13 cellular contexts compared by ENCODE assay signal in the genomic region with DNA sequence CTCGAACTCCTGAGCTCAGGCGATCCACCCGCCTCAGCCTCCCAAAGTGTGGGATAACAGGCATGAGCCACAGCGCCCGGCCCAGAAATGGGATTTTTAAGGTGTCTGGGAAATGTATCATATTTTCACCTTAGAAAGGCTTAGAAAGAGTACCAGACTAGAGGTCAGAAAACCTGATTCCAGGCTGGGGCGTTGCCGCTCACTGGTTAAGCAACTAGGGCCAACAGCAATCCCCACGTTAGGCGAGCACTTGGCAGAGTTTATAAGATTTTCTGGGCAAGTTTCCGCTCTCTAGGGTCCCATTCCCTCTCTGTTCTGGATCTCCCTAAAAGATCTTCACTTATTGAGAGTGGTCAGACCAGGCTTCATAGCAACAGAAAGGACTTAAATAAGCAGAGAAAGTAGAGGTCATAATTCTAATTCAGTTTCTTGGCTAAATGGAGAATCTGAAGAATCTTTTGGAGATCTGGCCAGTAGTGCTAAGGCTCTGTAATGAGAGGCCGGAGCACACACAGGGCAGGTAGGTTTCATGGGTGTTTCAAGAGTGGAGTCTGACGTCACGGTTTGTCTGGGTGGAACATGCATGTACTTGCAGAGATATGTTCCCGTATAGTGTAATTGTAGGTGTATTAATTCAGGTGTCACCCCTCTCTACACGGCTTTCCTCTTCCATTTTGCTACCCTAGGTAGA. TPM values are rescaled to one million over a fixed set of nuclear protein-coding genes. Genes with fewer than 3 reads are reported as not detected.
DNase-seq lines count a peak whose midpoint lies in the region; ATAC-seq and TF ChIP-seq lines count a peak whose summit lies in the region.
"Had no signal": no experiment of that assay in that cellular context is flagged by ENCODE, and none has a peak within 500 bp of the region (broad histone marks: within the 10 kb centered on the region; RNA-seq: fewer than 3 reads in every experiment).

No MANE protein-coding gene starts in this region.

- no peaks in the 10 kb centered on the region for H3K79me1 ChIP-seq in H9 (ENCODE audit: insufficient read depth, low read depth, low read length, poor library complexity, severe bottlenecking)
- no peaks in the 10 kb centered on the region for H3K79me1 ChIP-seq in mesenchymal stem cell (replicated peaks; ENCODE audit: low read length, poor library complexity, severe bottlenecking)

- no peak overlapping the region for H2AFZ ChIP-seq in H9 (ENCODE audit: low read length)
- peak overlapping the region; percentile 66 for H2AFZ ChIP-seq in mammary epithelial cell (ENCODE audit: low read depth, low read length)
- H2AFZ ChIP-seq in mesenchymal stem cell (ENCODE audit: low read depth, low read length), result no peak overlapping the region

- H3K79me2 ChIP-seq in H9 (ENCODE audit: insufficient read depth, low read length), result peaks cover 4% of the 10 kb centered on the region; the same call in 1 of the 2 replicates
- H3K79me2 ChIP-seq in mammary epithelial cell (ENCODE audit: insufficient read depth, low read length), result peaks cover 17% of the 10 kb centered on the region

- in situ Hi-C loops in mammary epithelial cell (cut with MboI; ENCODE audit: low sequenced_read_pairs in 2 of 2), result loop anchor here in 1 of 2 donors (10.0 kb wide), 1 partner anchor 90 kb away; no protein-coding TSS in a partner anchor

- H3K36me3 ChIP-seq in mammary epithelial cell (ENCODE audit: insufficient read depth, low read length) (no peaks in the 10 kb centered on the region), mesenchymal stem cell (ENCODE audit: control insufficient read depth in 1 of 2, insufficient read depth in 2 of 2, low read depth in 1 of 2, low read length in 2 of 2) (peaks cover 0 to 4% of the 10 kb centered on the region in 2 experiments), stomach (no peaks in the 10 kb centered on the region)

- H3K9ac ChIP-seq in H9 (ENCODE audit: extremely low read depth, insufficient read length, low read length) (no peak overlapping the region), mammary epithelial cell (ENCODE audit: insufficient read depth, low read length) (peak overlapping the region; percentile 54), mesenchymal stem cell (ENCODE audit: low read length) (peak overlapping the region; percentile 88)

- DNase-seq in H9, result peak; percentile 23
- DNase-seq in mammary epithelial cell, result peak; percentile 94
- DNase-seq in mesenchymal stem cell, result no peak
- DNase-seq in stomach, result no peak
- DNase-seq in anterior cingulate cortex (lab: John Stamatoyannopoulos, UW), result no peak
- no peak for DNase-seq in activated T-helper 2 cell treated with anti-CD3 and anti-CD28 coated beads, Interferon-gamma antibody, Interleukin-2, Interleukin-4, amounts not matched to agents 10 μg/mL and 5 μg/mL and 100 μg/mL, durations not matched to agents 14 hours and 24 hours and 36 hours (ENCODE audit: low spot score)
- DNase-seq: Caco-2; mucosa of descending colon; NCI-H1092; NCI-H748 treated with DMSO at 0.1 percent for 48 hours; stimulated activated CD4-positive, alpha-beta T cell treated with anti-CD3 and anti-CD28 coated beads, Interleukin-4, amount 100 ng/mL, for 24 hours had no signal

- H4K5ac ChIP-seq in H9 (ENCODE audit: insufficient read length, low read depth, low read length), result no peak overlapping the region

- peaks cover 12% of the 10 kb centered on the region for H3K4me1 ChIP-seq in H9 (ENCODE audit: insufficient read depth, low read length)
- H3K4me1 ChIP-seq in mammary epithelial cell (ENCODE audit: insufficient read depth, low read length), result peaks cover 37% of the 10 kb centered on the region
- H3K4me1 ChIP-seq in mesenchymal stem cell (ENCODE audit: control insufficient read depth, insufficient read depth, low read depth, low read length), result peaks cover 6% of the 10 kb centered on the region
- peaks cover 17 to 47% (median 26%) of the 10 kb centered on the region in 4 donors for H3K4me1 ChIP-seq in stomach
- H3K4me1 ChIP-seq: Caco-2 had no signal

- H3K9me3 Mint-ChIP-seq in H9, result no peaks in the 10 kb centered on the region; a peak in 1 of 5 replicates
- no peaks in the 10 kb centered on the region for H3K9me3 Mint-ChIP-seq in activated T-helper 2 cell treated with anti-CD3 and anti-CD28 coated beads, Interferon-gamma antibody, Interleukin-2, Interleukin-4, amounts not matched to agents 10 μg/mL and 5 μg/mL and 100 μg/mL, durations not matched to agents 14 hours and 24 hours and 36 hours

- no peak overlapping the region for H3T11ph ChIP-seq in H9 (ENCODE audit: low read length)

- TF ChIP-seq CTCF in H9 (conservative IDR thresholded peaks at IDR 0.05) (no peak), mammary epithelial cell (conservative IDR thresholded peaks at IDR 0.05 in 1 of 2, IDR thresholded peaks at IDR 0.05 in 1 of 2; ENCODE audit: extremely low read depth in 1 of 2, insufficient read depth in 1 of 2, low read depth in 1 of 2, low read length in 2 of 2) (no peak), stomach (IDR thresholded peaks at IDR 0.05) (no peak)

- no peak overlapping the region for H3K18ac ChIP-seq in H9 (ENCODE audit: insufficient read length, low read depth, low read length)
- peak overlapping the region in 1 of 2 experiments; percentile 64 for H3K18ac ChIP-seq in mesenchymal stem cell (ENCODE audit: low read depth in 1 of 2, low read length in 2 of 2)

- H3K4me2 ChIP-seq in H9 (ENCODE audit: insufficient read depth, insufficient read length, low read length) (no peak overlapping the region), mammary epithelial cell (ENCODE audit: insufficient read depth, low read depth, low read length) (peak overlapping the region; percentile 42), mesenchymal stem cell (ENCODE audit: low read length, poor library complexity, severe bottlenecking) (no peak overlapping the region)

- peak overlapping the region in 2 of 3 experiments; percentile 19; a peak in 3 of 7 replicates for H3K27ac Mint-ChIP-seq in H9
- no peak overlapping the region for H3K27ac Mint-ChIP-seq in activated T-helper 2 cell treated with anti-CD3 and anti-CD28 coated beads, Interferon-gamma antibody, Interleukin-2, Interleukin-4, amounts not matched to agents 10 μg/mL and 5 μg/mL and 100 μg/mL, durations not matched to agents 14 hours and 24 hours and 36 hours

- H3K4ac ChIP-seq in H9 (ENCODE audit: low read depth, low read length), result no peak overlapping the region
- no peak overlapping the region for H3K4ac ChIP-seq in mesenchymal stem cell (ENCODE audit: low read depth in 1 of 2, low read length in 2 of 2)

- H3K4me3 ChIP-seq in mammary epithelial cell (replicated peaks in 1 of 3; ENCODE audit: insufficient read depth in 1 of 3, low read depth in 2 of 3, low read length in 3 of 3), result no peak overlapping the region
- peak overlapping the region in 1 of 2 experiments; percentile 60 for H3K4me3 ChIP-seq in mesenchymal stem cell (ENCODE audit: insufficient read depth in 1 of 2, low read depth in 1 of 2, low read length in 2 of 2)
- no peak overlapping the region for H3K4me3 ChIP-seq in stomach
- H3K4me3 ChIP-seq: mucosa of descending colon had no signal

- H3K14ac ChIP-seq in H9 (ENCODE audit: insufficient read depth, low read length) (no peak overlapping the region), mesenchymal stem cell (ENCODE audit: low read length in 2 of 2) (no peak overlapping the region)

- dilution Hi-C loops in mammary epithelial cell (cut with HindIII; ENCODE audit: low sequenced_read_pairs), result no loop called here

- no peak overlapping the region for H4K91ac ChIP-seq in H9 (ENCODE audit: insufficient read length, low read depth, low read length)
- H4K91ac ChIP-seq in mesenchymal stem cell (ENCODE audit: low read length), result no peak overlapping the region

- H3K4me3 Mint-ChIP-seq in H9, result no peak overlapping the region
- H3K4me3 Mint-ChIP-seq in activated T-helper 2 cell treated with anti-CD3 and anti-CD28 coated beads, Interferon-gamma antibody, Interleukin-2, Interleukin-4, amounts not matched to agents 10 μg/mL and 5 μg/mL and 100 μg/mL, durations not matched to agents 14 hours and 24 hours and 36 hours (ENCODE audit: low read depth), result no peak overlapping the region

- H2BK20ac ChIP-seq in H9 (ENCODE audit: low read depth, low read length, poor library complexity, severe bottlenecking), result no peak overlapping the region

- peaks cover 14% of the 10 kb centered on the region for H3K27me3 Mint-ChIP-seq in H9 (ENCODE audit: low read depth)
- H3K27me3 Mint-ChIP-seq in activated T-helper 2 cell treated with anti-CD3 and anti-CD28 coated beads, Interferon-gamma antibody, Interleukin-2, Interleukin-4, amounts not matched to agents 10 μg/mL and 5 μg/mL and 100 μg/mL, durations not matched to agents 14 hours and 24 hours and 36 hours (ENCODE audit: low read depth), result peaks cover 15% of the 10 kb centered on the region

- H2AK5ac ChIP-seq in H9 (ENCODE audit: insufficient read length, low read length) (no peak overlapping the region), mesenchymal stem cell (ENCODE audit: low read length, severe bottlenecking) (peak overlapping the region; percentile 40)

- CTCF ChIA-PET in mammary epithelial cell (lab: Charles Lee; ENCODE audit: low non-redundant PET), result interaction anchor here (0.5 kb wide), 1 partner anchor 1213 kb away, joined by 4 read pairs; no protein-coding TSS in a partner anchor

- WGBS in H9 (ENCODE audit: extremely low coverage, insufficient read length, low lambda C conversion rate), result no CpG with 5 or more reads among the region's 15 CpGs
- WGBS in mammary epithelial cell (ENCODE audit: low coverage, missing lambda C conversion rate), result 58% methylated on average over 14 of the region's 15 CpGs
- WGBS in mesenchymal stem cell, result 94% methylated on average over 14 of the region's 15 CpGs
- 60 to 88% (median 69%) methylated on average over 15 of the region's 15 CpGs for WGBS in stomach, 5 donors

- no peak for ATAC-seq in GM19328 (IDR thresholded peaks at IDR 0.05; ENCODE audit: unreplicated experiment)
- ATAC-seq in HG02840 (IDR thresholded peaks at IDR 0.05; ENCODE audit: low FRiP score, unreplicated experiment), result no peak
- ATAC-seq: mucosa of descending colon had no signal

- peaks cover 0 to 5% (median 0%) of the 10 kb centered on the region in 3 experiments; a peak in 2 of 7 replicates for H3K36me3 Mint-ChIP-seq in H9 (ENCODE audit: insufficient read depth in 1 of 3, low read depth in 3 of 3)
- peaks cover 4% of the 10 kb centered on the region for H3K36me3 Mint-ChIP-seq in activated T-helper 2 cell treated with anti-CD3 and anti-CD28 coated beads, Interferon-gamma antibody, Interleukin-2, Interleukin-4, amounts not matched to agents 10 μg/mL and 5 μg/mL and 100 μg/mL, durations not matched to agents 14 hours and 24 hours and 36 hours (ENCODE audit: low read depth)

- H2BK15ac ChIP-seq in H9 (ENCODE audit: low read depth, low read length) (no peak overlapping the region), mesenchymal stem cell (ENCODE audit: low read depth, poor library complexity, severe bottlenecking) (no peak overlapping the region)

- BruUV-seq in mammary epithelial cell (replicated peaks; lab: Mats Ljungman, UMichigan), result TSS peak; percentile 66

- intact Hi-C loops in mammary epithelial cell (cut with micrococcal nuclease) (loop anchor here (1.0 kb wide), 1 partner anchor 43 kb away; no protein-coding TSS in a partner anchor), stomach (cut with DNase I; ENCODE audit: low total_unique reads) (no loop called here)
- intact Hi-C loops in activated T-helper 2 cell treated with anti-CD3 and anti-CD28 coated beads, Interferon-gamma antibody, Interleukin-2, Interleukin-4, amounts not matched to agents 10 μg/mL and 5 μg/mL and 100 μg/mL, durations not matched to agents 14 hours and 24 hours and 36 hours (cut with micrococcal nuclease), result loop anchor here (5.0 kb wide), 3 partner anchors 217 to 857 kb away; partner anchors contain the start of gene ACAA2

- peaks cover 47 to 50% of the 10 kb centered on the region in 2 experiments for H3K4me1 Mint-ChIP-seq in H9
- peaks cover 31% of the 10 kb centered on the region for H3K4me1 Mint-ChIP-seq in activated T-helper 2 cell treated with anti-CD3 and anti-CD28 coated beads, Interferon-gamma antibody, Interleukin-2, Interleukin-4, amounts not matched to agents 10 μg/mL and 5 μg/mL and 100 μg/mL, durations not matched to agents 14 hours and 24 hours and 36 hours (ENCODE audit: low read depth)

- no peak for TF ChIP-seq POLR2A in stomach (IDR thresholded peaks at IDR 0.05)

- peaks cover 16% of the 10 kb centered on the region for H3K23me2 ChIP-seq in H9 (ENCODE audit: insufficient read length, low read depth, low read length, poor library complexity, severe bottlenecking)

- no peak for TF ChIP-seq EP300 in stomach (IDR thresholded peaks at IDR 0.05)

- H3K9me3 ChIP-seq in H9 (ENCODE audit: control insufficient read depth, low read depth, low read length) (no peaks in the 10 kb centered on the region), mammary epithelial cell (replicated peaks; ENCODE audit: insufficient read depth, low read length) (no peaks in the 10 kb centered on the region), mesenchymal stem cell (ENCODE audit: control insufficient read depth, low read length) (no peaks in the 10 kb centered on the region), stomach (no peaks in the 10 kb centered on the region)
- H3K9me3 ChIP-seq: Caco-2, mucosa of descending colon had no signal

- H2BK120ac ChIP-seq in H9 (ENCODE audit: low read depth, low read length, poor library complexity, severe bottlenecking) (no peak overlapping the region), mesenchymal stem cell (ENCODE audit: low read depth, low read length) (no peak overlapping the region)

- H3K27me3 ChIP-seq in H9 (ENCODE audit: insufficient read depth, low read length), result no peaks in the 10 kb centered on the region; the same call in 1 of the 2 replicates
- H3K27me3 ChIP-seq in mammary epithelial cell (ENCODE audit: insufficient read depth, low read length), result no peaks in the 10 kb centered on the region
- H3K27me3 ChIP-seq in mesenchymal stem cell (ENCODE audit: control insufficient read depth in 1 of 2, insufficient read depth in 1 of 2, low read length in 2 of 2), result no peaks in the 10 kb centered on the region
- no peaks in the 10 kb centered on the region for H3K27me3 ChIP-seq in stomach

- H2BK12ac ChIP-seq in H9 (ENCODE audit: insufficient read length, low read depth, low read length), result no peak overlapping the region
- H2BK12ac ChIP-seq in mesenchymal stem cell (ENCODE audit: low read length in 2 of 2), result peak overlapping the region in 1 of 2 experiments; percentile 17

- no peak overlapping the region for H4K8ac ChIP-seq in H9 (replicated peaks; ENCODE audit: insufficient read length, low read depth, low read length)
- H4K8ac ChIP-seq in mesenchymal stem cell (ENCODE audit: low read length), result no peak overlapping the region

- no peak overlapping the region for H3K56ac ChIP-seq in H9 (ENCODE audit: insufficient read length, low read depth, low read length)

- no peak overlapping the region for H3K23ac ChIP-seq in H9 (ENCODE audit: insufficient read length, low read depth, low read length)
- H3K23ac ChIP-seq in mesenchymal stem cell (ENCODE audit: low read length in 2 of 2), result no peak overlapping the region

- no peak overlapping the region for H3K27ac ChIP-seq in H9 (ENCODE audit: insufficient read length, low read depth, low read length)
- H3K27ac ChIP-seq in mammary epithelial cell (ENCODE audit: insufficient read depth, low read depth, low read length), result peak overlapping the region; percentile 93
- H3K27ac ChIP-seq in mesenchymal stem cell (ENCODE audit: low read length, poor library complexity, severe bottlenecking), result no peak overlapping the region
- peak overlapping the region; percentile 55 to 99 (median 88) for H3K27ac ChIP-seq in stomach

- H2BK5ac ChIP-seq in H9 (ENCODE audit: insufficient read length, low read length), result no peak overlapping the region
- H2BK5ac ChIP-seq in mesenchymal stem cell (ENCODE audit: low read depth, low read length, poor library complexity, severe bottlenecking), result no peak overlapping the region

- H4K20me1 ChIP-seq in H9 (ENCODE audit: control insufficient read depth, insufficient read depth, insufficient read length), result no peaks in the 10 kb centered on the region
- no peaks in the 10 kb centered on the region for H4K20me1 ChIP-seq in mammary epithelial cell (ENCODE audit: insufficient read depth, low read length)

RNA-seq across cellular contexts. Expression of gene SMAD7, which starts 4.2 kb away (rescaled TPM):
- total RNA-seq in H9 (2021) (27.7 and 29.4 TPM in 2 replicates), mammary epithelial cell (10 to 100 TPM; 15.7 to 20.0 TPM), stomach (100 to 1,000 TPM in 1 of 5 donors, 10 to 100 TPM in 3, 1 to 10 TPM in 1; 7.0 to 123 (median 29.3) TPM)
- polyA plus RNA-seq in mammary epithelial cell (8.2 TPM), stomach (10 to 100 TPM in 1 of 3 donors, 1 to 10 TPM in 2; 4.5 to 10.1 (median 9.9) TPM)
- 53.8 TPM for polyA minus RNA-seq in mammary epithelial cell
- polyA plus RNA-seq in mesenchymal stem cell (2013, experiment 1 of 2), result 9.6 TPM
- 9.9 TPM for polyA plus RNA-seq in mesenchymal stem cell (2013, experiment 2 of 2)
- total RNA-seq in activated T-helper 2 cell treated with anti-CD3 and anti-CD28 coated beads, Interferon-gamma antibody, Interleukin-2, Interleukin-4, amounts not matched to agents 10 μg/mL and 5 μg/mL and 100 μg/mL, durations not matched to agents 14 hours and 24 hours and 36 hours, result 21.1 and 22.4 TPM in 2 replicates

Comparison
In these comparisons a context has a peak if more than half of its experiments do, and no peak if none do; other contexts are left out.
1. DNase-seq: peak in H9 (single experiment) and mammary epithelial cell (single experiment); none in mesenchymal stem cell (single experiment), stomach (single experiment), anterior cingulate cortex (0 of 58) and activated T-helper 2 cell treated with anti-CD3 and anti-CD28 coated beads, Interferon-gamma antibody, Interleukin-2, Interleukin-4, amounts not matched to agents 10 μg/mL and 5 μg/mL and 100 μg/mL, durations not matched to agents 14 hours and 24 hours and 36 hours (single experiment).
2. H3K27ac ChIP-seq: peak in mammary epithelial cell (single experiment) and stomach (5 of 5); none in H9 (single experiment) and mesenchymal stem cell (single experiment).